ENCODE assay signal across 8 cellular contexts in the genomic region with DNA sequence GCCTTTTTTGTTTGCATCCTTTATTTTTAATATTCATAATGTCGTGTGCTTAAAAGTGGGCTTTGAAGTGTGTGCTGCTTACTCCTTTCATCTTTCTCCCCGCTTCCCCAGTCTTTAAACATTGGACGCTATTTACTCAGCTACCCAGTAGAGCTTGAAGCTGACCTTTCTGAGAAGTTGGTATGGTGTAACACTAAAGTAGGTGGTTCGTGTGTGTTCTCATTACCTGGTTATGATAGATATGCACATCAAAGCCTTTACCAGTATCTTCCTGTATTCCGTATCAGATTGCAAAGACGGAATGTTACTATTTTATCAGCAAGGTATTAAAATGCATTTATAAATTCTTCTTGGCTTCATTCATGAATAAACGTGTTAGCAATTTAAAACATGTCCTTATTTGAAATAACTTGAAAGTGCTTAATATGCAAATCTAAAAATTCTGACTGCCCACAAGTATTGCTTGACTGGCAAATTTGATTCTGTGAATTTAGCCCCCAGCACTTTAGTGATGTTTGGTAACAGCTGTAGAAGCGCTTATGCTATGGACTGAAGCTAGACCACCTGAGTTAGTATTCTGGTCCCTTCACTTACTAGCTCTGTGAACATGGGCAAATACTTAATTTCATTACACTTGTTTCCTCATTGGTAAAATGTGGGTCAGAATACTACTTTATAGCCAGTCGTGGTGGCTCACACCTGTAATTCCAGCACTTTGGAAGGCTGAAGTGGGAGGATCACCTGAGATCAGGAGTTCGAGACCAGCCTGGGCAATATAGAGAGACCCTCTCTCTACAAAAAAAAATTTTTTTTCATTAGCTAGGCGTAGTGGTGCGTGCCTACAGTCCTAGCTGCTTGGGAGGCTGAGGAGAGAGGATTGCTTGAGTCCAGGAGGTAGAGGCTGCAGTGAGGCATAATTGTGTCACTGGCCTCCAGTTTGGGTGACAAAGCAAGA.
DNase-seq lines count a peak whose midpoint lies in the region; TF ChIP-seq lines count a peak whose summit lies in the region.

No MANE protein-coding gene starts in this region.

- H3K27ac ChIP-seq in HUES48 (ENCODE audit: low read depth, low read length) (no peak overlapping the region), brain microvascular endothelial cell (no peak overlapping the region)

- in situ Hi-C loops in ACHN (cut with HindIII; ENCODE audit: low pct_ligation_motif_present, low pct_unique_long_range_greater_than_20kb, low sequenced_read_pairs) (no loop called here), brain microvascular endothelial cell (cut with HindIII; ENCODE audit: low pct_ligation_motif_present, low sequenced_read_pairs) (no loop called here)

- H3K9me3 ChIP-seq in HUES48 (ENCODE audit: control insufficient read depth, insufficient read depth, low read length): no peaks in the 10 kb centered on the region
- no peaks in the 10 kb centered on the region for H3K9me3 ChIP-seq in mucosa of stomach (ENCODE audit: control insufficient read depth, low read length)

- no peaks in the 10 kb centered on the region for H3K27me3 ChIP-seq in HUES48 (ENCODE audit: control insufficient read depth, insufficient read depth, low read length)
- H3K27me3 ChIP-seq in brain microvascular endothelial cell (replicated peaks): no peaks in the 10 kb centered on the region
- H3K27me3 ChIP-seq in mucosa of stomach (ENCODE audit: control insufficient read depth, insufficient read depth, low read length): no peaks in the 10 kb centered on the region

- H3K9ac ChIP-seq in HUES48 (ENCODE audit: low read depth, low read length) (no peak overlapping the region), mucosa of stomach (ENCODE audit: low read length) (peak overlapping the region; percentile 89)

- DNase-seq in ACHN (peak; percentile 16), brain microvascular endothelial cell (no peak), NOMO-1 treated with DMSO at 0.1 percent for 48 hours (lab: John Stamatoyannopoulos, UW; ENCODE audit: unreplicated experiment) (no peak), NCI-H2196 (lab: John Stamatoyannopoulos, UW; ENCODE audit: unreplicated experiment) (no peak), NCI-H446 (lab: John Stamatoyannopoulos, UW) (no peak)
- no peak for DNase-seq in stimulated activated CD4-positive, alpha-beta T cell treated with anti-CD3 and anti-CD28 coated beads, Interleukin-2, amount 100 ng/mL, for 24 hours

- H3K4me1 ChIP-seq in HUES48 (ENCODE audit: control insufficient read depth, insufficient read depth, low read length): peaks cover 20% of the 10 kb centered on the region
- H3K4me1 ChIP-seq in mucosa of stomach (ENCODE audit: control insufficient read depth, insufficient read depth, low read length): peaks cover 25% of the 10 kb centered on the region

- H3K36me3 ChIP-seq in HUES48 (ENCODE audit: control insufficient read depth, insufficient read depth, low read length): peaks cover 4% of the 10 kb centered on the region
- no peaks in the 10 kb centered on the region for H3K36me3 ChIP-seq in brain microvascular endothelial cell (replicated peaks)
- no peaks in the 10 kb centered on the region for H3K36me3 ChIP-seq in mucosa of stomach (ENCODE audit: control insufficient read depth, insufficient read depth, low read length)

- H3K4me3 ChIP-seq in HUES48 (ENCODE audit: low read depth, low read length) (peak overlapping the region; percentile 76), brain microvascular endothelial cell (ENCODE audit: low read depth, low read length) (peak overlapping the region; percentile 92), mucosa of stomach (ENCODE audit: low read length) (peak overlapping the region; percentile 58)

- no peak for TF ChIP-seq CTCF in brain microvascular endothelial cell (IDR thresholded peaks at IDR 0.05; ENCODE audit: low read depth, low read length, missing control alignments)
